Comparison of ENCODE assay signal across 20 cellular contexts in genomic region chr11:47071871-47072270, GRCh38.
A peak's percentile ranks its signal among the peaks of the same experiment; 100 is the strongest.
DNase-seq lines count a peak whose midpoint lies in the region; ATAC-seq and TF ChIP-seq lines count a peak whose summit lies in the region.
"Had no signal": no experiment of that assay in that cellular context is flagged by ENCODE, and none has a peak within 500 bp of the region (broad histone marks: within the 10 kb centered on the region; RNA-seq: fewer than 3 reads in every experiment).

No MANE protein-coding gene starts in this region.

- TF ChIP-seq POLR2A in esophagus squamous epithelium (IDR thresholded peaks at IDR 0.05): no peak

- no peaks in the 10 kb centered on the region for H3K9me3 ChIP-seq in ES-I3 (ENCODE audit: control insufficient read depth, insufficient read depth, low read length)
- no peaks in the 10 kb centered on the region for H3K9me3 ChIP-seq in left ventricle myocardium inferior (replicated peaks)
- H3K9me3 ChIP-seq in esophagus squamous epithelium: no peaks in the 10 kb centered on the region
- H3K9me3 ChIP-seq: ovary, SJCRH30, spleen, uterus had no signal

- H3K4me1 ChIP-seq in ES-I3 (ENCODE audit: insufficient read depth, low read length) (peaks cover 21% of the 10 kb centered on the region), left ventricle myocardium inferior (peaks cover 13% of the 10 kb centered on the region), esophagus squamous epithelium (peaks cover 8 to 20% (median 12%) of the 10 kb centered on the region in 3 donors)
- H3K4me1 ChIP-seq: spleen, uterus had no signal

- WGBS in esophagus squamous epithelium, 2 donors: 18 to 42% methylated on average over 1 to 3 of the region's 3 CpGs

- H3K36me3 ChIP-seq in ES-I3 (ENCODE audit: insufficient read depth, low read length): no peaks in the 10 kb centered on the region
- no peaks in the 10 kb centered on the region for H3K36me3 ChIP-seq in left ventricle myocardium inferior
- H3K36me3 ChIP-seq in esophagus squamous epithelium: no peaks in the 10 kb centered on the region
- H3K36me3 ChIP-seq: ovary, SJCRH30, spleen, uterus had no signal

- DNase-seq in cerebellar cortex (ENCODE audit: low spot score) (peak; percentile 47), left ventricle myocardium inferior (peak; percentile 29), putamen (ENCODE audit: low spot score) (peak; percentile 9), AG08396 (ENCODE audit: low spot score) (no peak), esophagus squamous epithelium (lab: John Stamatoyannopoulos, UW) (no peak)
- DNase-seq: activated naive CD4-positive, alpha-beta T cell; Calu3; foreskin melanocyte; KG1; NCI-H1092 treated with DMSO at 0.1 percent for 48 hours; NCI-H2171 treated with DMSO at 0.1 percent for 48 hours; ovary; SJCRH30; spleen; stimulated activated naive CD4-positive, alpha-beta T cell treated with Interleukin-2 at 50 U/mL for 16 hours; uterus had no signal

- H3K27me3 ChIP-seq in left ventricle myocardium inferior (ENCODE audit: low read depth) (no peaks in the 10 kb centered on the region), esophagus squamous epithelium (no peaks in the 10 kb centered on the region)
- H3K27me3 ChIP-seq: ovary, SJCRH30, spleen, uterus had no signal

- H3K27ac ChIP-seq in left ventricle myocardium inferior (replicated peaks) (peak overlapping the region; percentile 25), esophagus squamous epithelium (peak overlapping the region in 2 of 4 donors; percentile 54 to 57)
- H3K27ac ChIP-seq: HL-60, ovary, SJCRH30, spleen, uterus had no signal

- TF ChIP-seq CTCF in left ventricle myocardium inferior (IDR thresholded peaks at IDR 0.05; ENCODE audit: borderline replicate concordance) (no peak), esophagus squamous epithelium (IDR thresholded peaks at IDR 0.05) (no peak)

- H3K4me3 ChIP-seq in left ventricle myocardium inferior: no peak overlapping the region
- no peak overlapping the region for H3K4me3 ChIP-seq in esophagus squamous epithelium
- H3K4me3 ChIP-seq: ovary, SJCRH30, spleen, uterus had no signal

- intact Hi-C loops in left ventricle myocardium inferior (cut with micrococcal nuclease) (no loop called here), esophagus squamous epithelium (cut with DNase I) (no loop called here)

- ATAC-seq in GM18907 (IDR thresholded peaks at IDR 0.05; ENCODE audit: unreplicated experiment) (no peak), GM19324 (IDR thresholded peaks at IDR 0.05; ENCODE audit: low FRiP score, unreplicated experiment) (no peak)

- H3K9ac ChIP-seq in ES-I3 (ENCODE audit: low read depth, low read length): peak overlapping the region; percentile 22; the same call in 1 of the 2 replicates

Comparison
In these comparisons a context has a peak if more than half of its experiments do, and no peak if none do; other contexts are left out.
1. DNase-seq: peak in cerebellar cortex (single experiment), left ventricle myocardium inferior (single experiment) and putamen (single experiment); none in AG08396 (single experiment) and esophagus squamous epithelium (single experiment).